34 cellular contexts compared by ENCODE assay signal in genomic region chr15:70998319-70998718, GRCh38.
"Had no signal": no experiment of that assay in that cellular context is flagged by ENCODE, and none has a peak within 500 bp of the region (broad histone marks: within the 10 kb centered on the region; RNA-seq: fewer than 3 reads in every experiment).

No MANE protein-coding gene starts in this region.

- H3K27ac ChIP-seq: KMS-11 had no signal

- H3K36me3 ChIP-seq: MG63 had no signal

- H3K4me3 ChIP-seq: MG63 had no signal

- H3K4me2 ChIP-seq: KMS-11 had no signal

- DNase-seq: Karpas-422, Kasumi-1, MG63, MM.1S, MV-4-11, NCI-H1048, NCI-H1092, NCI-H1092 treated with DMSO at 0.1 percent for 48 hours, NCI-H1105, NCI-H1105 treated with DMSO at 0.1 percent for 48 hours, NCI-H1417, NCI-H1417 treated with DMSO at 0.1 percent for 48 hours, NCI-H1436, NCI-H1436 treated with DMSO at 0.1 percent for 48 hours, NCI-H146, NCI-H1694, NCI-H1694 treated with DMSO at 0.1 percent for 48 hours, NCI-H187, NCI-H187 treated with DMSO at 0.1 percent for 48 hours, NCI-H1930, NCI-H2029, NCI-H2029 treated with DMSO at 0.1 percent for 48 hours, NCI-H2081, NCI-H2081 treated with DMSO at 0.1 percent for 48 hours, NCI-H2107, NCI-H2171, NCI-H2171 treated with DMSO at 0.1 percent for 48 hours, NCI-H2227 treated with DMSO at 0.1 percent for 48 hours, NCI-H226, NCI-H345, NCI-H446, NCI-H446 treated with DMSO at 0.1 percent for 48 hours, NCI-H510A had no signal

- H3K27me3 ChIP-seq: MG63 had no signal

- H3K9ac ChIP-seq: KMS-11 had no signal
